ENCODE assay signal across 22 cellular contexts in genomic region chr5:159820692-159821091, GRCh38.
"Had no signal": no experiment of that assay in that cellular context is flagged by ENCODE, and none has a peak within 500 bp of the region (broad histone marks: within the 10 kb centered on the region; RNA-seq: fewer than 3 reads in every experiment).

No MANE protein-coding gene starts in this region.

- H3K27ac Mint-ChIP-seq: activated CD4-positive, alpha-beta memory T cell treated with anti-CD3 and anti-CD28 coated beads, Interleukin-2, amount 10 ng/mL, durations not matched to agents 7 days and 5 days; activated CD4-positive, alpha-beta T cell treated with anti-CD3 and anti-CD28 coated beads for 36 hours; activated naive CD4-positive, alpha-beta T cell treated with anti-CD3 and anti-CD28 coated beads for 36 hours; activated naive CD8-positive, alpha-beta T cell treated with anti-CD3 and anti-CD28 coated beads for 36 hours; activated T-helper 17 cell treated with anti-CD3 and anti-CD28 coated beads, Interleukin-2, amount 50 U/mL, for 72 hours had no signal

- H3K4me1 ChIP-seq: adrenal gland, SJCRH30 had no signal

- H3K27ac ChIP-seq: SJCRH30, WERI-Rb-1 had no signal

- H3K27me3 ChIP-seq: adrenal gland, MG63 had no signal

- H3K4me3 Mint-ChIP-seq: activated CD4-positive, alpha-beta memory T cell treated with anti-CD3 and anti-CD28 coated beads, Interleukin-2, amount 10 ng/mL, durations not matched to agents 7 days and 5 days; activated CD4-positive, alpha-beta T cell treated with anti-CD3 and anti-CD28 coated beads for 36 hours; activated naive CD4-positive, alpha-beta T cell treated with anti-CD3 and anti-CD28 coated beads for 36 hours; activated naive CD8-positive, alpha-beta T cell treated with anti-CD3 and anti-CD28 coated beads for 36 hours; activated T-helper 17 cell treated with anti-CD3 and anti-CD28 coated beads, Interleukin-2, amount 50 U/mL, for 72 hours had no signal

- H3K4me1 Mint-ChIP-seq: activated CD4-positive, alpha-beta T cell treated with anti-CD3 and anti-CD28 coated beads for 36 hours; activated naive CD8-positive, alpha-beta T cell treated with anti-CD3 and anti-CD28 coated beads for 36 hours; activated T-helper 17 cell treated with anti-CD3 and anti-CD28 coated beads, Interleukin-2, amount 50 U/mL, for 72 hours had no signal

- H3K9me3 ChIP-seq: adrenal gland, MG63, SJCRH30, SK-N-SH had no signal

- H3K9me2 ChIP-seq: SK-N-SH had no signal

- H3K9me3 Mint-ChIP-seq: activated CD4-positive, alpha-beta memory T cell treated with anti-CD3 and anti-CD28 coated beads, Interleukin-2, amount 10 ng/mL, durations not matched to agents 7 days and 5 days; activated naive CD4-positive, alpha-beta T cell treated with anti-CD3 and anti-CD28 coated beads for 36 hours; activated naive CD8-positive, alpha-beta T cell treated with anti-CD3 and anti-CD28 coated beads for 36 hours; activated T-helper 17 cell treated with anti-CD3 and anti-CD28 coated beads, Interleukin-2, amount 50 U/mL, for 72 hours had no signal

- H3K4me2 ChIP-seq: SK-N-SH had no signal

- ATAC-seq: activated CD4-positive, alpha-beta T cell treated with anti-CD3 and anti-CD28 coated beads for 36 hours; activated T-helper 17 cell treated with anti-CD3 and anti-CD28 coated beads, Interleukin-2, amount 50 U/mL, for 72 hours had no signal

- H3K36me3 Mint-ChIP-seq: activated naive CD8-positive, alpha-beta T cell treated with anti-CD3 and anti-CD28 coated beads for 36 hours had no signal

- H3K4me3 ChIP-seq: adrenal gland, MG63, SJCRH30 had no signal

- H3K9ac ChIP-seq: SK-N-SH had no signal

- H3K36me3 ChIP-seq: adrenal gland, MG63, SJCRH30, WERI-Rb-1 had no signal

- DNase-seq: activated CD4-positive, alpha-beta memory T cell treated with anti-CD3 and anti-CD28 coated beads, Interleukin-2, amount 10 ng/mL, durations not matched to agents 7 days and 5 days; activated CD4-positive, alpha-beta T cell treated with anti-CD3 and anti-CD28 coated beads for 36 hours; activated CD4-positive, alpha-beta T cell treated with anti-CD3 and anti-CD28 coated beads, Interleukin-2, amount 50 U/mL, for 1 hour; activated gamma-delta T cell; activated naive CD4-positive, alpha-beta T cell treated with anti-CD3 and anti-CD28 coated beads for 36 hours; activated naive CD8-positive, alpha-beta T cell treated with anti-CD3 and anti-CD28 coated beads for 36 hours; activated T-cell treated with anti-CD3 and anti-CD28 coated beads for 4 hours; activated T-cell treated with anti-CD3 and anti-CD28 coated beads, Interleukin-2, amount 50 U/mL, for 48 hours; anterior cingulate cortex; NCI-H1105; NCI-H1436; NCI-H1694 treated with DMSO at 0.1 percent for 48 hours; NCI-H2029 treated with DMSO at 0.1 percent for 48 hours; NCI-H446; NCI-H524; SJCRH30; SK-N-SH; T-helper 1 cell; WERI-Rb-1 had no signal
